Comparison of ENCODE assay signal across 24 cellular contexts in genomic region chr10:95353123-95353522, GRCh38.
"Had no signal": no experiment of that assay in that cellular context is flagged by ENCODE, and none has a peak within 500 bp of the region (broad histone marks: within the 10 kb centered on the region; RNA-seq: fewer than 3 reads in every experiment).

No MANE protein-coding gene starts in this region.

- H3K36me3 ChIP-seq: MG63, WERI-Rb-1 had no signal

- H3K9me3 ChIP-seq: MG63 had no signal

- H3K4me3 ChIP-seq: MG63, SK-N-MC had no signal

- H3K27me3 ChIP-seq: MG63 had no signal

- ATAC-seq: activated CD4-positive, alpha-beta T cell treated with anti-CD3 and anti-CD28 coated beads for 36 hours; activated T-cell treated with anti-CD3 and anti-CD28 coated beads, Interleukin-2, amount 50 U/mL, for 72 hours; Panc1; Right ventricle myocardium inferior had no signal

- H3K27ac ChIP-seq: SK-N-MC had no signal

- DNase-seq: activated CD4-positive, alpha-beta memory T cell treated with anti-CD3 and anti-CD28 coated beads, Interleukin-2, amount 10 ng/mL, durations not matched to agents 7 days and 5 days; activated CD4-positive, alpha-beta T cell treated with anti-CD3 and anti-CD28 coated beads for 36 hours; activated CD4-positive, alpha-beta T cell treated with anti-CD3 and anti-CD28 coated beads, Interleukin-2, amount 50 U/mL, for 1 hour; activated CD8-positive, alpha-beta memory T cell treated with anti-CD3 and anti-CD28 coated beads, Interleukin-2, amount 50 U/mL, for 4 hours; activated gamma-delta T cell treated with Interleukin-2 at 50 U/mL for 16 hours; activated naive CD4-positive, alpha-beta T cell treated with anti-CD3 and anti-CD28 coated beads, Interleukin-2, amount 10 ng/mL, durations not matched to agents 7 days and 5 days; activated naive CD8-positive, alpha-beta T cell treated with anti-CD3 and anti-CD28 coated beads for 36 hours; activated T-cell treated with anti-CD3 and anti-CD28 coated beads, Interleukin-2, amount 50 U/mL, for 72 hours; MG63; MV-4-11; NCI-H1092 treated with DMSO at 0.1 percent for 48 hours; NCI-H1436; NCI-H1694 treated with DMSO at 0.1 percent for 48 hours; NCI-H2029 treated with DMSO at 0.1 percent for 48 hours; NCI-H345; NCI-H510A; NCI-H526 treated with DMSO at 0.1 percent for 48 hours; NK-92 treated with Interleukin-12 subunit alpha and Interleukin-12 subunit beta, amount 100 ng/mL, for 24 hours; RPMI8226; T-helper 1 cell had no signal
